9 cellular contexts compared by ENCODE assay signal in genomic region chr1:145997156-145998023, GRCh38. TPM values are rescaled to one million over a fixed set of nuclear protein-coding genes. Genes with fewer than 3 reads are reported as not detected.
DNase-seq lines count a peak whose midpoint lies in the region; ATAC-seq and TF ChIP-seq lines count a peak whose summit lies in the region.
"Had no signal": no experiment of that assay in that cellular context is flagged by ENCODE, and none has a peak within 500 bp of the region (broad histone marks: within the 10 kb centered on the region; RNA-seq: fewer than 3 reads in every experiment).

No MANE protein-coding gene starts in this region.

- no peak for TF ChIP-seq CTCF in neural crest cell (conservative IDR thresholded peaks at IDR 0.05)

- TF ChIP-seq POLR2A in erythroblast (IDR thresholded peaks at IDR 0.05; ENCODE audit: low read length) = no peak

- H3K4me1 Mint-ChIP-seq in neural crest cell = peaks cover 51% of the 10 kb centered on the region

- H3K27me3 Mint-ChIP-seq in neural crest cell (ENCODE audit: low read depth) = no peaks in the 10 kb centered on the region

- DNase-seq in COLO668 (lab: John Stamatoyannopoulos, UW; ENCODE audit: unreplicated experiment) (peak; percentile 32), NCI-H1694 treated with DMSO at 0.1 percent for 48 hours (lab: John Stamatoyannopoulos, UW) (peak; percentile 51), erythroblast (lab: John Stamatoyannopoulos, UW) (peak; percentile 69 to 83), neural crest cell (ENCODE audit: low read depth, low spot score) (no peak)
- DNase-seq in activated CD8-positive, alpha-beta memory T cell treated with anti-CD3 and anti-CD28 coated beads for 24 hours = peak; percentile 82

- peaks cover 26% of the 10 kb centered on the region for H3K36me3 Mint-ChIP-seq in neural crest cell (ENCODE audit: low read depth)

- H3K9me3 Mint-ChIP-seq in neural crest cell = no peaks in the 10 kb centered on the region

- H3K27ac Mint-ChIP-seq in neural crest cell (ENCODE audit: unreplicated experiment) = peak overlapping the region; percentile 96

- H3K4me3 Mint-ChIP-seq in neural crest cell = peak overlapping the region; percentile 96

- peak; percentile 25 for ATAC-seq in GM21390 (IDR thresholded peaks at IDR 0.05; ENCODE audit: unreplicated experiment)
- ATAC-seq in HG03378 (IDR thresholded peaks at IDR 0.05; ENCODE audit: unreplicated experiment) = no peak
- ATAC-seq in HG02870 (IDR thresholded peaks at IDR 0.05; ENCODE audit: unreplicated experiment) = no peak

RNA-seq across cellular contexts. Expression of gene TXNIP, which starts 1.0 kb away (rescaled TPM):
- total RNA-seq in neural crest cell = 83.5 and 90.8 TPM in 2 replicates

RNA-seq across cellular contexts. Expression of gene HJV, which starts 24.1 kb away (rescaled TPM):
- total RNA-seq in neural crest cell = not detected in 2 replicates
- total RNA-seq: NCI-H460 had no signal

RNA-seq across cellular contexts. Expression of gene POLR3GL, which starts 32.9 kb away (rescaled TPM):
- total RNA-seq in neural crest cell = 14.6 and 15.5 TPM in 2 replicates

RNA-seq across cellular contexts. Expression of gene ANKRD34A, which starts 33.0 kb away (rescaled TPM):
- total RNA-seq in neural crest cell = 0.49 and 1.2 TPM in 2 replicates

RNA-seq across cellular contexts. Expression of gene LIX1L, which starts 39.6 kb away (rescaled TPM):
- total RNA-seq in neural crest cell = 36.0 and 37.5 TPM in 2 replicates
